ENCODE assay signal across 18 cellular contexts in genomic region chr1:180282401-180282800, GRCh38. TPM values are rescaled to one million over a fixed set of nuclear protein-coding genes. Genes with fewer than 3 reads are reported as not detected.
A peak's percentile ranks its signal among the peaks of the same experiment; 100 is the strongest.
DNase-seq lines count a peak whose midpoint lies in the region; ATAC-seq and TF ChIP-seq lines count a peak whose summit lies in the region.
"Had no signal": no experiment of that assay in that cellular context is flagged by ENCODE, and none has a peak within 500 bp of the region (broad histone marks: within the 10 kb centered on the region; RNA-seq: fewer than 3 reads in every experiment).

No MANE protein-coding gene starts in this region.

- H3K27ac ChIP-seq in HEK293 (ENCODE audit: extremely low read depth, low read depth, low read length) = no peak overlapping the region
- H3K27ac ChIP-seq in adrenal gland = no peak overlapping the region
- no peak overlapping the region for H3K27ac ChIP-seq in gastroesophageal sphincter
- H3K27ac ChIP-seq: GM23248, SJCRH30 had no signal

- TF ChIP-seq POLR2A in adrenal gland (IDR thresholded peaks at IDR 0.05) (no peak), gastroesophageal sphincter (IDR thresholded peaks at IDR 0.05) (no peak)

- TF ChIP-seq CTCF in HEK293 (tag by site-specific recombination; IDR thresholded peaks at IDR 0.05) (no peak), adrenal gland (IDR thresholded peaks at IDR 0.05) (no peak), mucosa of descending colon (IDR thresholded peaks at IDR 0.05) (no peak), gastroesophageal sphincter (IDR thresholded peaks at IDR 0.05) (no peak)

- peaks cover 14% of the 10 kb centered on the region; the same call in 1 of the 2 replicates for H3K4me1 ChIP-seq in HEK293 (ENCODE audit: control insufficient read depth, insufficient read depth, low read length)
- peaks cover 8 to 11% of the 10 kb centered on the region in 2 donors for H3K4me1 ChIP-seq in adrenal gland (replicated peaks in 1 of 2)
- H3K4me1 ChIP-seq in mucosa of descending colon (ENCODE audit: low read depth) = no peaks in the 10 kb centered on the region
- H3K4me1 ChIP-seq in gastroesophageal sphincter = peaks cover 0 to 7% (median 0%) of the 10 kb centered on the region in 3 donors

- intact Hi-C loops in adrenal gland (cut with DNase I) (no loop called here), mucosa of descending colon (cut with DNase I, micrococcal nuclease) (no loop called here)

- H3K9me3 ChIP-seq in HEK293 (ENCODE audit: control insufficient read depth, insufficient read depth, low read depth, low read length) = no peaks in the 10 kb centered on the region
- H3K9me3 ChIP-seq in adrenal gland (replicated peaks in 1 of 3) = no peaks in the 10 kb centered on the region
- no peaks in the 10 kb centered on the region for H3K9me3 ChIP-seq in mucosa of descending colon
- H3K9me3 ChIP-seq in gastroesophageal sphincter = no peaks in the 10 kb centered on the region
- H3K9me3 ChIP-seq: SJCRH30 had no signal

- no peak overlapping the region for H3K4me3 ChIP-seq in HEK293 (ENCODE audit: low read depth, low read length)
- no peak overlapping the region for H3K4me3 ChIP-seq in adrenal gland
- H3K4me3 ChIP-seq in mucosa of descending colon = no peak overlapping the region
- H3K4me3 ChIP-seq in gastroesophageal sphincter = no peak overlapping the region
- H3K4me3 ChIP-seq: GM23248, SJCRH30 had no signal

- H3K36me3 ChIP-seq in HEK293 (ENCODE audit: control insufficient read depth in 2 of 2, insufficient read depth in 1 of 2, low read length in 2 of 2) (peaks cover 7 to 37% of the 10 kb centered on the region in 2 experiments; a peak in 2 of 3 replicates), adrenal gland (replicated peaks in 1 of 2) (no peaks in the 10 kb centered on the region), mucosa of descending colon (ENCODE audit: low read depth) (no peaks in the 10 kb centered on the region), gastroesophageal sphincter (peaks cover 0 to 52% of the 10 kb centered on the region in 2 donors)

- POLR2A ChIA-PET in HEK293 (lab: Yijun Ruan, JAX) = no interaction called here

- DNase-seq in D341Med (ENCODE audit: low spot score) (peak; percentile 31), adrenal gland (peak in 4 of 7 donors; percentile 28 to 54 (median 40)), mucosa of descending colon (no peak), SKM-1 treated with dmso at 0.1 percent for 144 hours (lab: John Stamatoyannopoulos, UW; ENCODE audit: unreplicated experiment) (no peak), GM03348 (ENCODE audit: low spot score) (no peak)
- DNase-seq: CD4-positive, CD25-positive, alpha-beta regulatory T cell; DMS79; GM23248; H9; MV-4-11; NCI-H1436; NCI-H2029; NCI-H748 treated with DMSO at 0.1 percent for 48 hours; OCI-M1; T-helper 1 cell had no signal

- CTCF ChIA-PET in HEK293 (lab: Yijun Ruan, JAX) = interaction anchor here (0.6 kb wide), 1 partner anchor 47 kb away, joined by 6 read pairs; no protein-coding TSS in a partner anchor

- WGBS in adrenal gland, 4 donors = 35 to 50% (median 41%) methylated on average over 1 of the region's 1 CpG
- 86% methylated on average over 1 of the region's 1 CpG; no CpG with 5 or more reads in 1 of the 2 donors for WGBS in gastroesophageal sphincter (ENCODE audit: low coverage in 1 of 2), 2 donors

- no peak for TF ChIP-seq EP300 in gastroesophageal sphincter (IDR thresholded peaks at IDR 0.05)

- peak; percentile 49 for ATAC-seq in mucosa of descending colon
- no peak for ATAC-seq in gastroesophageal sphincter

- H3K27me3 ChIP-seq in adrenal gland (no peaks in the 10 kb centered on the region), gastroesophageal sphincter (no peaks in the 10 kb centered on the region)
- H3K27me3 ChIP-seq: SJCRH30 had no signal

TF ChIP-seq in HEK293, 187 proteins besides CTCF, POLR2A, EP300 and RAD21:
- TF ChIP-seq, protein P1, sequence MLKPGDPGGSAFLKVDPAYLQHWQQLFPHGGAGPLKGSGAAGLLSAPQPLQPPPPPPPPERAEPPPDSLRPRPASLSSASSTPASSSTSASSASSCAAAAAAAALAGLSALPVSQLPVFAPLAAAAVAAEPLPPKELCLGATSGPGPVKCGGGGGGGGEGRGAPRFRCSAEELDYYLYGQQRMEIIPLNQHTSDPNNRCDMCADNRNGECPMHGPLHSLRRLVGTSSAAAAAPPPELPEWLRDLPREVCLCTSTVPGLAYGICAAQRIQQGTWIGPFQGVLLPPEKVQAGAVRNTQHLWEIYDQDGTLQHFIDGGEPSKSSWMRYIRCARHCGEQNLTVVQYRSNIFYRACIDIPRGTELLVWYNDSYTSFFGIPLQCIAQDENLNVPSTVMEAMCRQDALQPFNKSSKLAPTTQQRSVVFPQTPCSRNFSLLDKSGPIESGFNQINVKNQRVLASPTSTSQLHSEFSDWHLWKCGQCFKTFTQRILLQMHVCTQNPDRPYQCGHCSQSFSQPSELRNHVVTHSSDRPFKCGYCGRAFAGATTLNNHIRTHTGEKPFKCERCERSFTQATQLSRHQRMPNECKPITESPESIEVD (tag by site-specific recombination; IDR thresholded peaks at IDR 0.05) = peak; percentile 90
- TF ChIP-seq FEZF1 (tag by site-specific recombination; IDR thresholded peaks at IDR 0.05) (peak; percentile 82), ZNF658 (tag by site-specific recombination; IDR thresholded peaks at IDR 0.05) (no peak), WT1 (tag by site-specific recombination; IDR thresholded peaks at IDR 0.05) (peak; percentile 92), ZXDB (tag by site-specific recombination; IDR thresholded peaks at IDR 0.05) (peak; percentile 22; the same call in 1 of the 2 replicates), ZNF843 (tag by site-specific recombination; IDR thresholded peaks at IDR 0.05) (0 out of 2 replicates have a peak, but pooled peaks have one; percentile 31)

RNA-seq across cellular contexts. Expression of gene LHX4, which starts 52.3 kb away (rescaled TPM):
- total RNA-seq in adrenal gland = not detected
- polyA plus RNA-seq in adrenal gland = not detected
- total RNA-seq in mucosa of descending colon = 1 to 10 TPM in 1 of 3 donors, under 1 TPM in 2; 0.41 to 2.5 (median 0.89) TPM
- not detected for total RNA-seq in gastroesophageal sphincter
- total RNA-seq: CD4-positive, CD25-positive, alpha-beta regulatory T cell; GM23248 had no signal

Comparison
In these comparisons a context has a peak if more than half of its experiments do, and no peak if none do; other contexts are left out.
1. DNase-seq: peak in D341Med (single experiment) and adrenal gland (4 of 7); none in mucosa of descending colon (0 of 3), SKM-1 treated with dmso at 0.1 percent for 144 hours (single experiment) and GM03348 (single experiment).